1 cellular context compared by ENCODE assay signal in genomic region chr11:125091247-125091876, GRCh38.
TF ChIP-seq lines count a peak whose summit lies in the region.

No MANE protein-coding gene starts in this region.

TF ChIP-seq in GM23338, 12 proteins besides CTCF, POLR2A, EP300 and RAD21 (continued from another document):
- TF ChIP-seq ETS1 (IDR thresholded peaks at IDR 0.05) (no peak), ZNF331 (CRISPR knock-in tag; IDR thresholded peaks at IDR 0.05; ENCODE audit: low read depth) (no peak), ZNF462 (CRISPR knock-in tag; IDR thresholded peaks at IDR 0.05) (no peak), EZH2phosphoT487 (IDR thresholded peaks at IDR 0.05; ENCODE audit: unreplicated experiment) (no peak), NANOG (IDR thresholded peaks at IDR 0.05; ENCODE audit: borderline replicate concordance) (no peak), POLR2AphosphoS5 (IDR thresholded peaks at IDR 0.05; ENCODE audit: low read depth) (no peak)
